8 cellular contexts compared by ENCODE assay signal in genomic region chr6:128216917-128217316, GRCh38.
"Had no signal": no experiment of that assay in that cellular context is flagged by ENCODE, and none has a peak within 500 bp of the region (broad histone marks: within the 10 kb centered on the region; RNA-seq: fewer than 3 reads in every experiment).

No MANE protein-coding gene starts in this region.

- ATAC-seq: GM12878 had no signal

- FAIRE-seq: G401.6, GM12878, GM12891, GM12892, GM18507, GM19239 had no signal

- DNase-seq: GDM1, GF-D8 had no signal

- H3K4me3 ChIP-seq: GM12878 had no signal
